29 cellular contexts compared by ENCODE assay signal in genomic region chr4:104716584-104716983, GRCh38.
"Had no signal": no experiment of that assay in that cellular context is flagged by ENCODE, and none has a peak within 500 bp of the region (broad histone marks: within the 10 kb centered on the region; RNA-seq: fewer than 3 reads in every experiment).

No MANE protein-coding gene starts in this region.

- DNase-seq: activated CD4-positive, alpha-beta memory T cell treated with anti-CD3 and anti-CD28 coated beads, Interleukin-2, amount 10 ng/mL, durations not matched to agents 7 days and 5 days; activated CD4-positive, alpha-beta T cell treated with anti-CD3 and anti-CD28 coated beads for 1 hour; activated CD4-positive, alpha-beta T cell treated with anti-CD3 and anti-CD28 coated beads for 4 hours; activated CD4-positive, alpha-beta T cell treated with anti-CD3 and anti-CD28 coated beads, Interleukin-2, amount 10 ng/mL, durations not matched to agents 7 days and 5 days; activated CD4-positive, alpha-beta T cell treated with anti-CD3 and anti-CD28 coated beads, Interleukin-2, amount 50 U/mL, for 4 hours; activated CD8-positive, alpha-beta memory T cell treated with anti-CD3 and anti-CD28 coated beads, Interleukin-2, amount 50 U/mL, for 48 hours; activated gamma-delta T cell; activated naive CD4-positive, alpha-beta T cell treated with Interleukin-2 at 50 U/mL for 16 hours; activated naive CD8-positive, alpha-beta T cell treated with anti-CD3 and anti-CD28 coated beads for 36 hours; activated naive CD8-positive, alpha-beta T cell treated with anti-CD3 and anti-CD28 coated beads, Interleukin-2, amount 50 U/mL, for 24 hours; activated T-cell treated with anti-CD3 and anti-CD28 coated beads for 4 hours; activated T-cell treated with anti-CD3 and anti-CD28 coated beads, Interleukin-2, amount 50 U/mL, for 24 hours; activated T-cell treated with anti-CD3 and anti-CD28 coated beads, Interleukin-2, amount 50 U/mL, for 72 hours; adrenal gland; amygdala; aorta; body of pancreas; caudate nucleus; colonic mucosa; effector CD8-positive, alpha-beta T cell; foreskin keratinocyte; heart right ventricle; T-helper 1 cell; T-helper 17 cell; T1000 had no signal

- H3K4me3 ChIP-seq: adrenal gland, body of pancreas, colonic mucosa, esophagus muscularis mucosa, gastroesophageal sphincter, heart right ventricle had no signal

- ATAC-seq: activated naive CD8-positive, alpha-beta T cell treated with anti-CD3 and anti-CD28 coated beads, Interleukin-2, amount 50 U/mL, for 24 hours; activated T-cell treated with anti-CD3 and anti-CD28 coated beads, Interleukin-2, amount 50 U/mL, for 72 hours; body of pancreas; foreskin keratinocyte; gastroesophageal sphincter; heart right ventricle; T-helper 17 cell had no signal

- H3K36me3 Mint-ChIP-seq: activated naive CD4-positive, alpha-beta T cell treated with anti-CD3 and anti-CD28 coated beads, Interleukin-2, amount 50 U/mL, for 24 hours; activated naive CD8-positive, alpha-beta T cell treated with anti-CD3 and anti-CD28 coated beads for 36 hours had no signal

- H3K27ac Mint-ChIP-seq: activated CD4-positive, alpha-beta memory T cell treated with anti-CD3 and anti-CD28 coated beads, Interleukin-2, amount 10 ng/mL, durations not matched to agents 7 days and 5 days; activated CD4-positive, alpha-beta T cell treated with anti-CD3 and anti-CD28 coated beads, Interleukin-2, amount 10 ng/mL, durations not matched to agents 7 days and 5 days; activated naive CD8-positive, alpha-beta T cell treated with anti-CD3 and anti-CD28 coated beads for 36 hours; activated naive CD8-positive, alpha-beta T cell treated with anti-CD3 and anti-CD28 coated beads, Interleukin-2, amount 50 U/mL, for 24 hours; activated T-cell treated with anti-CD3 and anti-CD28 coated beads, Interleukin-2, amount 50 U/mL, for 24 hours; activated T-cell treated with anti-CD3 and anti-CD28 coated beads, Interleukin-2, amount 50 U/mL, for 72 hours; T-helper 17 cell; T-helper 2 cell treated with Interferon-gamma antibody and Interleukin-4, amounts not matched to agents 5 μg/mL and 100 μg/mL, for 36 hours had no signal

- H3K4me3 Mint-ChIP-seq: activated CD4-positive, alpha-beta memory T cell treated with anti-CD3 and anti-CD28 coated beads, Interleukin-2, amount 10 ng/mL, durations not matched to agents 7 days and 5 days; activated CD4-positive, alpha-beta T cell treated with anti-CD3 and anti-CD28 coated beads, Interleukin-2, amount 10 ng/mL, durations not matched to agents 7 days and 5 days; activated naive CD4-positive, alpha-beta T cell treated with anti-CD3 and anti-CD28 coated beads, Interleukin-2, amount 50 U/mL, for 24 hours; activated naive CD8-positive, alpha-beta T cell treated with anti-CD3 and anti-CD28 coated beads for 36 hours; activated naive CD8-positive, alpha-beta T cell treated with anti-CD3 and anti-CD28 coated beads, Interleukin-2, amount 50 U/mL, for 24 hours; activated T-cell treated with anti-CD3 and anti-CD28 coated beads, Interleukin-2, amount 50 U/mL, for 24 hours; activated T-cell treated with anti-CD3 and anti-CD28 coated beads, Interleukin-2, amount 50 U/mL, for 72 hours; T-helper 17 cell; T-helper 2 cell treated with Interferon-gamma antibody and Interleukin-4, amounts not matched to agents 5 μg/mL and 100 μg/mL, for 36 hours had no signal

- H3K4me1 ChIP-seq: adrenal gland, body of pancreas, colonic mucosa, esophagus muscularis mucosa, foreskin keratinocyte, gastroesophageal sphincter, heart right ventricle had no signal

- H3K4me1 Mint-ChIP-seq: activated CD4-positive, alpha-beta memory T cell treated with anti-CD3 and anti-CD28 coated beads, Interleukin-2, amount 10 ng/mL, durations not matched to agents 7 days and 5 days; activated CD4-positive, alpha-beta T cell treated with anti-CD3 and anti-CD28 coated beads, Interleukin-2, amount 10 ng/mL, durations not matched to agents 7 days and 5 days; activated naive CD4-positive, alpha-beta T cell treated with anti-CD3 and anti-CD28 coated beads, Interleukin-2, amount 50 U/mL, for 24 hours; activated naive CD8-positive, alpha-beta T cell treated with anti-CD3 and anti-CD28 coated beads for 36 hours; activated naive CD8-positive, alpha-beta T cell treated with anti-CD3 and anti-CD28 coated beads, Interleukin-2, amount 50 U/mL, for 24 hours; T-helper 17 cell had no signal

- H3K36me3 ChIP-seq: adrenal gland, colonic mucosa, esophagus muscularis mucosa, gastroesophageal sphincter, heart right ventricle had no signal

- H3K27ac ChIP-seq: adrenal gland, body of pancreas, colonic mucosa, esophagus muscularis mucosa, foreskin keratinocyte, gastroesophageal sphincter, heart right ventricle had no signal

- H3K9me3 Mint-ChIP-seq: activated CD4-positive, alpha-beta memory T cell treated with anti-CD3 and anti-CD28 coated beads, Interleukin-2, amount 10 ng/mL, durations not matched to agents 7 days and 5 days; activated CD4-positive, alpha-beta T cell treated with anti-CD3 and anti-CD28 coated beads, Interleukin-2, amount 10 ng/mL, durations not matched to agents 7 days and 5 days; activated naive CD4-positive, alpha-beta T cell treated with anti-CD3 and anti-CD28 coated beads, Interleukin-2, amount 50 U/mL, for 24 hours; activated naive CD8-positive, alpha-beta T cell treated with anti-CD3 and anti-CD28 coated beads for 36 hours; activated T-cell treated with anti-CD3 and anti-CD28 coated beads, Interleukin-2, amount 50 U/mL, for 24 hours; T-helper 2 cell treated with Interferon-gamma antibody and Interleukin-4, amounts not matched to agents 5 μg/mL and 100 μg/mL, for 36 hours had no signal

- H3K9me3 ChIP-seq: adrenal gland, body of pancreas, colonic mucosa, gastroesophageal sphincter had no signal

- H3K27me3 ChIP-seq: adrenal gland, body of pancreas, colonic mucosa, esophagus muscularis mucosa, foreskin keratinocyte, gastroesophageal sphincter, heart right ventricle had no signal

- H3K27me3 Mint-ChIP-seq: activated CD4-positive, alpha-beta memory T cell treated with anti-CD3 and anti-CD28 coated beads, Interleukin-2, amount 10 ng/mL, durations not matched to agents 7 days and 5 days; activated CD4-positive, alpha-beta T cell treated with anti-CD3 and anti-CD28 coated beads, Interleukin-2, amount 10 ng/mL, durations not matched to agents 7 days and 5 days; activated naive CD4-positive, alpha-beta T cell treated with anti-CD3 and anti-CD28 coated beads, Interleukin-2, amount 50 U/mL, for 24 hours; activated naive CD8-positive, alpha-beta T cell treated with anti-CD3 and anti-CD28 coated beads, Interleukin-2, amount 50 U/mL, for 24 hours; activated T-cell treated with anti-CD3 and anti-CD28 coated beads, Interleukin-2, amount 50 U/mL, for 24 hours; T-helper 17 cell had no signal
